27 cellular contexts compared by ENCODE assay signal in genomic region chr16:72384651-72385050, GRCh38.
"Had no signal": no experiment of that assay in that cellular context is flagged by ENCODE, and none has a peak within 500 bp of the region (broad histone marks: within the 10 kb centered on the region; RNA-seq: fewer than 3 reads in every experiment).

No MANE protein-coding gene starts in this region.

- ATAC-seq: stimulated activated effector memory CD8-positive, alpha-beta T cell treated with anti-CD3 and anti-CD28 coated beads, Interleukin-12 subunit alpha, Interleukin-12 subunit beta, amount 100 ng/mL, for 72 hours; stimulated activated memory B cell treated with anti-CD40 and anti-IgM and Interleukin-4, amounts not matched to agents 10 μg/mL and 1 μg/mL and 100 μg/mL, for 72 hours; stimulated activated naive B cell treated with anti-CD40 and anti-IgM and Interleukin-4, amounts not matched to agents 10 μg/mL and 1 μg/mL and 100 μg/mL, for 72 hours; stimulated activated naive CD8-positive, alpha-beta T cell treated with anti-CD3 and anti-CD28 coated beads, Interleukin-15, amount 100 ng/mL, for 72 hours; stimulated activated naive CD8-positive, alpha-beta T cell treated with anti-CD3 and anti-CD28 coated beads, Interleukin-15, Interleukin-2, amounts not matched to agents 100 U/mL and 50 U/mL, for 24 hours; upper lobe of right lung had no signal

- H3K27ac ChIP-seq: stomach, suprapubic skin, testis, thoracic aorta, thyroid gland, tibial artery, tibial nerve, transverse colon, upper lobe of left lung, upper lobe of right lung, uterus, vagina had no signal

- H3K27me3 ChIP-seq: stomach, suprapubic skin, testis, thyroid gland, tibial artery, tibial nerve, transverse colon, upper lobe of left lung, upper lobe of right lung, uterus, vagina had no signal

- H3K4me3 ChIP-seq: stomach, suprapubic skin, testis, thoracic aorta, thyroid gland, tibial artery, tibial nerve, transverse colon, upper lobe of left lung, upper lobe of right lung, uterus, vagina had no signal

- H3K9me3 ChIP-seq: testis, thyroid gland, vagina had no signal

- FAIRE-seq: urothelium cell line had no signal

- H3K36me3 ChIP-seq: stomach, suprapubic skin, thoracic aorta, thyroid gland, tibial artery, tibial nerve, transverse colon, upper lobe of left lung, upper lobe of right lung, uterus, vagina had no signal

- H3K4me1 ChIP-seq: stomach, suprapubic skin, testis, thyroid gland, tibial artery, tibial nerve, transverse colon, upper lobe of left lung, upper lobe of right lung, uterus, vagina had no signal

- DNase-seq: stimulated activated CD4-positive, alpha-beta T cell treated with anti-CD3 and anti-CD28 coated beads, Interleukin-2, amount 100 ng/mL, for 48 hours; stimulated activated CD4-positive, alpha-beta T cell treated with anti-CD3 and anti-CD28 coated beads, Interleukin-4, amount 100 ng/mL, for 1 hour; stimulated activated CD4-positive, alpha-beta T cell treated with anti-CD3 and anti-CD28 coated beads, Interleukin-4, amount 100 ng/mL, for 24 hours; stimulated activated CD4-positive, alpha-beta T cell treated with anti-CD3 and anti-CD28 coated beads, Interleukin-4, amount 100 ng/mL, for 4 hours; stimulated activated CD8-positive, alpha-beta memory T cell treated with anti-CD3 and anti-CD28 coated beads, Interleukin-4, amount 100 ng/mL, for 48 hours; stimulated activated naive B cell treated with anti-CD40 and anti-IgM and Interleukin-4, amounts not matched to agents 10 μg/mL and 1 μg/mL and 100 μg/mL, for 72 hours; stimulated activated naive CD4-positive, alpha-beta T cell; stimulated activated naive CD4-positive, alpha-beta T cell treated with Interleukin-2 at 50 U/mL for 16 hours; stimulated activated naive CD8-positive, alpha-beta T cell treated with anti-CD3 and anti-CD28 coated beads, Interleukin-15, amount 100 ng/mL, for 72 hours; stimulated activated naive CD8-positive, alpha-beta T cell treated with anti-CD3 and anti-CD28 coated beads, Interleukin-15, Interleukin-2, amounts not matched to agents 100 U/mL and 50 U/mL, for 24 hours; stomach; substantia nigra; testis; thyroid gland; tibial artery; transverse colon; trophoblast cell; upper lobe of left lung; upper lobe of right lung; uterus had no signal
